Comparison of ENCODE assay signal across 16 cellular contexts in genomic region chr4:52100062-52100461, GRCh38. TPM values are rescaled to one million over a fixed set of nuclear protein-coding genes. Genes with fewer than 3 reads are reported as not detected.
DNase-seq lines count a peak whose midpoint lies in the region; ATAC-seq and TF ChIP-seq lines count a peak whose summit lies in the region.
"Had no signal": no experiment of that assay in that cellular context is flagged by ENCODE, and none has a peak within 500 bp of the region (broad histone marks: within the 10 kb centered on the region; RNA-seq: fewer than 3 reads in every experiment).

No MANE protein-coding gene starts in this region.

- H3K9me2 ChIP-seq in Karpas-422 (replicated peaks; ENCODE audit: insufficient read depth, low read length) = no peaks in the 10 kb centered on the region

- no peaks in the 10 kb centered on the region for H3K36me3 Mint-ChIP-seq in T-helper 17 cell (ENCODE audit: low read depth)

- H3K27ac Mint-ChIP-seq in T-helper 17 cell = no peak overlapping the region
- H3K27ac Mint-ChIP-seq: stimulated activated naive CD8-positive, alpha-beta T cell treated with anti-CD3 and anti-CD28 coated beads, Interleukin-15, Interleukin-2, amounts not matched to agents 100 ng/mL and 50 ng/mL, for 24 hours had no signal

- H3K79me2 ChIP-seq in Karpas-422 (ENCODE audit: low read length) = no peaks in the 10 kb centered on the region

- H2AFZ ChIP-seq in Karpas-422 (ENCODE audit: low read length) = no peak overlapping the region

- H3K4me1 ChIP-seq in Karpas-422 (ENCODE audit: low read length) (peaks cover 51% of the 10 kb centered on the region), aorta (ENCODE audit: control insufficient read depth in 1 of 2, insufficient read depth in 2 of 2, low read length in 2 of 2) (peaks cover 0 to 2% of the 10 kb centered on the region in 2 donors)
- H3K4me1 ChIP-seq: body of pancreas, gastrocnemius medialis, SJSA1 had no signal

- no peak overlapping the region for H3K4me3 ChIP-seq in Karpas-422 (ENCODE audit: low read length)
- no peak overlapping the region for H3K4me3 ChIP-seq in fibroblast of pulmonary artery (replicated peaks; ENCODE audit: low read depth, low read length)
- no peak overlapping the region for H3K4me3 ChIP-seq in aorta (ENCODE audit: low read length in 2 of 2)
- H3K4me3 ChIP-seq: body of pancreas, gastrocnemius medialis, SJSA1 had no signal

- intact Hi-C loops in aorta (cut with DNase I) = no loop called here

- H4K20me1 ChIP-seq in Karpas-422 (ENCODE audit: insufficient read depth, low read depth, low read length) = no peaks in the 10 kb centered on the region

- no peak overlapping the region for H3K4me2 ChIP-seq in Karpas-422 (ENCODE audit: low read depth, low read length, poor library complexity, severe bottlenecking)

- H3K27ac ChIP-seq in Karpas-422 (ENCODE audit: low read length) (no peak overlapping the region), aorta (ENCODE audit: low read depth in 1 of 2, low read length in 2 of 2) (peak overlapping the region in 1 of 2 donors; percentile 45)
- H3K27ac ChIP-seq: body of pancreas, gastrocnemius medialis, SJSA1 had no signal

- peak; percentile 69 for ATAC-seq in GM18498 (IDR thresholded peaks at IDR 0.05; ENCODE audit: unreplicated experiment)
- ATAC-seq in GM21423 (IDR thresholded peaks at IDR 0.05; ENCODE audit: unreplicated experiment) = peak; percentile 55
- ATAC-seq in aorta (ENCODE audit: low FRiP score) = no peak
- ATAC-seq in T-helper 17 cell = no peak
- no peak for ATAC-seq in GM21360 (IDR thresholded peaks at IDR 0.05; ENCODE audit: unreplicated experiment)
- ATAC-seq: body of pancreas, gastrocnemius medialis had no signal

- H3K4me3 Mint-ChIP-seq in T-helper 17 cell = no peak overlapping the region
- H3K4me3 Mint-ChIP-seq: stimulated activated naive CD8-positive, alpha-beta T cell treated with anti-CD3 and anti-CD28 coated beads, Interleukin-15, Interleukin-2, amounts not matched to agents 100 ng/mL and 50 ng/mL, for 24 hours had no signal

- no peaks in the 10 kb centered on the region for H3K27me3 ChIP-seq in Karpas-422 (ENCODE audit: low read length)
- no peaks in the 10 kb centered on the region for H3K27me3 ChIP-seq in aorta (ENCODE audit: control insufficient read depth in 1 of 2, insufficient read depth in 2 of 2, low read length in 1 of 2)
- H3K27me3 ChIP-seq: body of pancreas, gastrocnemius medialis, SJSA1 had no signal

- H3K27me3 Mint-ChIP-seq in T-helper 17 cell = peaks cover 31% of the 10 kb centered on the region

- no peaks in the 10 kb centered on the region for H3K4me1 Mint-ChIP-seq in T-helper 17 cell

- TF ChIP-seq CTCF in fibroblast of pulmonary artery (IDR thresholded peaks at IDR 0.05; ENCODE audit: low read length, missing control alignments) = no peak

- DNase-seq in Karpas-422 = peak; percentile 42
- peak; percentile 22 for DNase-seq in fibroblast of pulmonary artery (ENCODE audit: low read depth)
- no peak for DNase-seq in aorta
- DNase-seq in T-helper 17 cell = no peak
- no peak for DNase-seq in NCI-H146 (lab: John Stamatoyannopoulos, UW)
- DNase-seq: activated effector memory CD4-positive, alpha-beta T cell treated with anti-CD3 and anti-CD28 coated beads, Interleukin-2, amount 50 U/mL, for 16 hours; body of pancreas; effector CD8-positive, alpha-beta T cell; gastrocnemius medialis; NCI-H1417; nucleus accumbens had no signal

- H3K36me3 ChIP-seq in Karpas-422 (ENCODE audit: insufficient read depth, low read length) = no peaks in the 10 kb centered on the region
- H3K36me3 ChIP-seq in aorta (ENCODE audit: control insufficient read depth in 1 of 2, insufficient read depth in 2 of 2, low read length in 1 of 2) = no peaks in the 10 kb centered on the region
- H3K36me3 ChIP-seq: gastrocnemius medialis, SJSA1 had no signal

- H3K9me3 ChIP-seq in Karpas-422 (ENCODE audit: low read length) (no peaks in the 10 kb centered on the region), aorta (ENCODE audit: control insufficient read depth, low read length) (no peaks in the 10 kb centered on the region), T-helper 17 cell (ENCODE audit: control insufficient read depth, low read length, poor library complexity, severe bottlenecking) (no peaks in the 10 kb centered on the region)
- H3K9me3 ChIP-seq: body of pancreas, gastrocnemius medialis, SJSA1 had no signal

- H3K9ac ChIP-seq in Karpas-422 (ENCODE audit: low read length) = no peak overlapping the region

- 4 to 6% methylated on average over 2 of the region's 2 CpGs for WGBS in aorta, 2 donors

RNA-seq across cellular contexts. Expression of gene SPATA18, which starts 49.0 kb away (rescaled TPM):
- total RNA-seq in Karpas-422 (2014; rRNA removed; shearing (Covaris generic); ENCODE audit: low replicate concordance) = 0.07 TPM in 1 of 2 replicates, not detected in the other
- total RNA-seq in aorta (10 to 100 TPM in 1 of 2 donors, 1 to 10 TPM in 1; 4.7 to 12.5 TPM), T-helper 17 cell (under 1 TPM in 1 of 2 donors, not detected in 1; 0.18 TPM)
- 1 to 10 TPM; 6.4 to 7.3 TPM for polyA plus RNA-seq in aorta

Comparison
In these comparisons a context has a peak if more than half of its experiments do, and no peak if none do; other contexts are left out.
1. ATAC-seq: peak in GM18498 (single experiment) and GM21423 (single experiment); none in aorta (single experiment), T-helper 17 cell (single experiment) and GM21360 (single experiment).
2. DNase-seq: peak in Karpas-422 (single experiment) and fibroblast of pulmonary artery (single experiment); none in aorta (0 of 2), T-helper 17 cell (0 of 3) and NCI-H146 (single experiment).